Comparison of ENCODE assay signal across 21 cellular contexts in the genomic region with DNA sequence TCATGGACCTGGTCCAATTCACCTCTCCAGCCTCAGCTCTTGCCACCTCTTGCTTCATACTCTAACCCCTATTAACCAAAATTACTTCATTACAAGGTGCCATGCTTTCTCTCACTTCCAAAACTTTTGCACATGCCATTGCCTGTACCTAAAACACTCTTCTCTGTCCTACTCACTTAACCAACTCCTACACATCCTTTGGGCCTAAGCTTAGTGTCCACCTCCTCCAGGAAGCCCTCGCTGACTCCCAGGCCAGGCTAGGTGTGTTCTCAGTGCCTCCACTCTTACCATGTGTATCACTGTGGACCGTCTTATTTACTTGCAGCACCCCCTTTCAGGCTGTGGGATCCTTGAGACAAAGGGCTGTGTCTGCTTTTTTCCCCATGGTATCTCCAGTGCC.
DNase-seq lines count a peak whose midpoint lies in the region; ATAC-seq, FAIRE-seq and TF ChIP-seq lines count a peak whose summit lies in the region.
"Had no signal": no experiment of that assay in that cellular context is flagged by ENCODE, and none has a peak within 500 bp of the region (broad histone marks: within the 10 kb centered on the region; RNA-seq: fewer than 3 reads in every experiment).

No MANE protein-coding gene starts in this region.

- no peak overlapping the region for H3K4me3 ChIP-seq in SK-N-SH (ENCODE audit: low read depth in 2 of 2, low read length in 1 of 2)
- H3K4me3 ChIP-seq in K562 = no peak overlapping the region
- H3K4me3 ChIP-seq in left lung = no peak overlapping the region
- H3K4me3 ChIP-seq: A549, GM23248 had no signal

- TF ChIP-seq EP300 in SK-N-SH (IDR thresholded peaks at IDR 0.05; ENCODE audit: borderline replicate concordance in 1 of 2, low read depth in 1 of 2, low read length in 1 of 2) (no peak), K562 (IDR thresholded peaks at IDR 0.05; ENCODE audit: low read length) (no peak)

- H3K27ac ChIP-seq in SK-N-SH (ENCODE audit: low read depth in 2 of 2, low read length in 1 of 2) (no peak overlapping the region), K562 (ENCODE audit: extremely low read depth, low read depth, low read length) (no peak overlapping the region), left lung (no peak overlapping the region)
- H3K27ac ChIP-seq: A549, GM23248 had no signal

- TF ChIP-seq CTCF in SK-N-SH (IDR thresholded peaks at IDR 0.05) = no peak
- TF ChIP-seq CTCF in K562 (IDR thresholded peaks at IDR 0.05 in 2 of 3, conservative IDR thresholded peaks at IDR 0.05 in 1 of 3; ENCODE audit: insufficient read depth in 2 of 3, low read depth in 1 of 3, low read length in 3 of 3) = no peak
- TF ChIP-seq CTCF in left lung (IDR thresholded peaks at IDR 0.05) = no peak
- TF ChIP-seq CTCF in type B pancreatic cell (conservative IDR thresholded peaks at IDR 0.05) = no peak

- no peaks in the 10 kb centered on the region for H3F3A ChIP-seq in SK-N-SH (replicated peaks; ENCODE audit: insufficient read depth)

- WGBS in SK-N-SH (ENCODE audit: low lambda C conversion rate) = 65% methylated on average over 2 of the region's 2 CpGs
- 0% methylated on average over 2 of the region's 2 CpGs for WGBS in K562 (ENCODE audit: insufficient coverage, low coverage, missing lambda C conversion rate)

- H3K36me3 ChIP-seq in SK-N-SH (replicated peaks in 1 of 2; ENCODE audit: control insufficient read depth in 1 of 2, insufficient read depth in 2 of 2, low read length in 1 of 2) (no peaks in the 10 kb centered on the region), K562 (ENCODE audit: control insufficient read depth, insufficient read depth, low read length) (no peaks in the 10 kb centered on the region), left lung (no peaks in the 10 kb centered on the region)

- CTCF ChIA-PET in SK-N-SH (lab: Yijun Ruan, JAX) = interaction anchor here (1.2 to 2.0 kb wide), 2 partner anchors 16 to 35 kb away, joined by 3 to 5 read pairs; no protein-coding TSS in a partner anchor
- CTCF ChIA-PET in K562 (lab: Yijun Ruan, JAX; ENCODE audit: low intra/inter-chr PET ratio) = interaction anchor here (0.7 kb wide), 1 partner anchor 312 kb away, joined by 3 read pairs; no protein-coding TSS in a partner anchor

- H3K9me3 ChIP-seq in SK-N-SH (no peaks in the 10 kb centered on the region), K562 (replicated peaks; ENCODE audit: control insufficient read depth, insufficient read depth, low read depth, low read length) (no peaks in the 10 kb centered on the region), left lung (no peaks in the 10 kb centered on the region)
- H3K9me3 ChIP-seq: A549 had no signal

- no peak for FAIRE-seq in K562 (lab: Jason Lieb, UNC)
- FAIRE-seq: A549, GM12891 had no signal

- no peaks in the 10 kb centered on the region for H3K36me3 Mint-ChIP-seq in type B pancreatic cell
- H3K36me3 Mint-ChIP-seq: CD4-positive, alpha-beta memory T cell had no signal

- TF ChIP-seq RAD21 in SK-N-SH (IDR thresholded peaks at IDR 0.05; ENCODE audit: low read length) (no peak), K562 (CRISPR knock-in tag; conservative IDR thresholded peaks at IDR 0.05 in 1 of 2, IDR thresholded peaks at IDR 0.05 in 1 of 2) (no peak)

- peaks cover 62% of the 10 kb centered on the region for H3K27me3 Mint-ChIP-seq in type B pancreatic cell

- H3K79me2 ChIP-seq in SK-N-SH (ENCODE audit: insufficient read depth) = no peaks in the 10 kb centered on the region
- H3K79me2 ChIP-seq in K562 (ENCODE audit: control insufficient read depth, insufficient read depth, low read length) = no peaks in the 10 kb centered on the region

- no peaks in the 10 kb centered on the region for H3K9me3 Mint-ChIP-seq in type B pancreatic cell
- H3K9me3 Mint-ChIP-seq: CD4-positive, alpha-beta memory T cell; H9 had no signal

- H3K9me2 ChIP-seq in SK-N-SH = no peaks in the 10 kb centered on the region

- peaks cover 56% of the 10 kb centered on the region for H3K4me1 Mint-ChIP-seq in type B pancreatic cell (ENCODE audit: unreplicated experiment)
- H3K4me1 Mint-ChIP-seq: CD4-positive, alpha-beta memory T cell had no signal

- H3K4me2 ChIP-seq in SK-N-SH (no peak overlapping the region), K562 (ENCODE audit: insufficient read depth, low read length) (no peak overlapping the region)
- H3K4me2 ChIP-seq: A549 had no signal

- DNase-seq in SK-N-SH (no peak), K562 (ENCODE audit: extremely low read depth in 1 of 4, low spot score in 3 of 4) (no peak), left lung (no peak), type B pancreatic cell (ENCODE audit: extremely low spot score, unreplicated experiment) (no peak), NCI-H1694 treated with DMSO at 0.1 percent for 48 hours (lab: John Stamatoyannopoulos, UW) (no peak)
- DNase-seq in stimulated activated CD4-positive, alpha-beta T cell treated with anti-CD3 and anti-CD28 coated beads, Interleukin-4, amount 100 ng/mL, for 1 hour = no peak
- DNase-seq: 8988T; C1 segment of cervical spinal cord; Calu3; CD4-positive, alpha-beta memory T cell; COR-L47; DMS53; DMS79 treated with DMSO at 0.1 percent for 48 hours; GF-D8; GM23248; H9; HFFc6 had no signal

- no peaks in the 10 kb centered on the region for H3K9me1 ChIP-seq in K562 (ENCODE audit: control insufficient read depth, insufficient read depth, low read length)

- no TSS peak for BruUV-seq in K562 (replicated peaks; lab: Mats Ljungman, UMichigan)

- no peak overlapping the region for H3K9ac ChIP-seq in SK-N-SH
- no peak overlapping the region for H3K9ac ChIP-seq in K562 (ENCODE audit: insufficient read depth in 1 of 2, low read depth in 2 of 2, low read length in 2 of 2)
- H3K9ac ChIP-seq: GM23248 had no signal

- no peak overlapping the region for H3K27ac Mint-ChIP-seq in type B pancreatic cell
- H3K27ac Mint-ChIP-seq: CD4-positive, alpha-beta memory T cell; H9; HFFc6 had no signal

- H2AFZ ChIP-seq in SK-N-SH (ENCODE audit: low read depth) (no peak overlapping the region), K562 (ENCODE audit: low read depth, low read length) (no peak overlapping the region)
- H2AFZ ChIP-seq: GM23248 had no signal

- H3K4me1 ChIP-seq in SK-N-SH (ENCODE audit: control insufficient read depth in 1 of 2, insufficient read depth in 2 of 2, low read depth in 1 of 2, low read length in 1 of 2) (peaks cover 0 to 19% of the 10 kb centered on the region in 2 experiments; a peak in 2 of 4 replicates), K562 (replicated peaks in 1 of 2; ENCODE audit: control insufficient read depth in 2 of 2, insufficient read depth in 2 of 2, low read length in 2 of 2) (no peaks in the 10 kb centered on the region), left lung (no peaks in the 10 kb centered on the region)
- H3K4me1 ChIP-seq: A549 had no signal

- in situ Hi-C loops in K562 (cut with MboI) = no loop called here

- no peaks in the 10 kb centered on the region for H4K20me1 ChIP-seq in SK-N-SH (ENCODE audit: insufficient read depth)
- peaks cover 4% of the 10 kb centered on the region; the same call in 1 of the 2 replicates for H4K20me1 ChIP-seq in K562 (replicated peaks; ENCODE audit: control insufficient read depth, insufficient read depth, low read length)

- intact Hi-C loops in K562 (cut with micrococcal nuclease) = no loop called here
- intact Hi-C loops in left lung (cut with DNase I) = no loop called here

- ATAC-seq in SK-N-SH treated with all-trans-retinoic acid at 6 μM for 48 hours (no peak), K562 (no peak), left lung (peak; percentile 51)
- ATAC-seq: A549, HCT116 had no signal

- no peak for TF ChIP-seq POLR2A in K562 (conservative IDR thresholded peaks at IDR 0.05)

- peak overlapping the region; percentile 24 for H3K4me3 Mint-ChIP-seq in type B pancreatic cell
- H3K4me3 Mint-ChIP-seq: CD4-positive, alpha-beta memory T cell; H9; HFFc6 had no signal

- POLR2A ChIA-PET in SK-N-SH (lab: Yijun Ruan, JAX) (no interaction called here), K562 (lab: Yijun Ruan, JAX) (interaction anchor here (0.6 to 0.9 kb wide), 3 partner anchors 132 to 228 kb away, joined by 3 to 7 read pairs (median 4); no protein-coding TSS in a partner anchor)

- H3K27me3 ChIP-seq in SK-N-SH (ENCODE audit: insufficient read depth) = no peaks in the 10 kb centered on the region
- peaks cover 0 to 38% of the 10 kb centered on the region in 2 experiments; a peak in 2 of 5 replicates for H3K27me3 ChIP-seq in K562 (ENCODE audit: control insufficient read depth in 2 of 2, insufficient read depth in 2 of 2, low read length in 2 of 2)
- no peaks in the 10 kb centered on the region for H3K27me3 ChIP-seq in left lung

TF ChIP-seq in SK-N-SH treated with all-trans-retinoic acid at 6 μM for 48 hours, 23 proteins besides CTCF, POLR2A, EP300 and RAD21 (continues in another document):
- peak; percentile 77; the same call in 1 of the 2 replicates for TF ChIP-seq ZFP3 (CRISPR knock-in tag; IDR thresholded peaks at IDR 0.05)

TF ChIP-seq in SK-N-SH, 30 proteins besides CTCF, POLR2A, EP300 and RAD21 (continues in another document):
- TF ChIP-seq, protein P1, sequence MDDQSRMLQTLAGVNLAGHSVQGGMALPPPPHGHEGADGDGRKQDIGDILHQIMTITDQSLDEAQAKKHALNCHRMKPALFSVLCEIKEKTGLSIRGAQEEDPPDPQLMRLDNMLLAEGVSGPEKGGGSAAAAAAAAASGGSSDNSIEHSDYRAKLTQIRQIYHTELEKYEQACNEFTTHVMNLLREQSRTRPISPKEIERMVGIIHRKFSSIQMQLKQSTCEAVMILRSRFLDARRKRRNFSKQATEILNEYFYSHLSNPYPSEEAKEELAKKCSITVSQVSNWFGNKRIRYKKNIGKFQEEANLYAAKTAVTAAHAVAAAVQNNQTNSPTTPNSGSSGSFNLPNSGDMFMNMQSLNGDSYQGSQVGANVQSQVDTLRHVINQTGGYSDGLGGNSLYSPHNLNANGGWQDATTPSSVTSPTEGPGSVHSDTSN (IDR thresholded peaks at IDR 0.05) = no peak
- no peak for TF ChIP-seq EZH2phosphoT487 (IDR thresholded peaks at IDR 0.05; ENCODE audit: borderline replicate concordance, low read depth)

TF ChIP-seq in K562, 482 proteins besides CTCF, POLR2A, EP300 and RAD21:
- TF ChIP-seq FOXP1 (CRISPR knock-in tag; IDR thresholded peaks at IDR 0.05) = no peak
- TF ChIP-seq ZFP36 (IDR thresholded peaks at IDR 0.05; ENCODE audit: low read depth, low read length, partially characterized antibody) = peak; percentile 62
